Comparison of ENCODE assay signal across 19 cellular contexts in the genomic region with DNA sequence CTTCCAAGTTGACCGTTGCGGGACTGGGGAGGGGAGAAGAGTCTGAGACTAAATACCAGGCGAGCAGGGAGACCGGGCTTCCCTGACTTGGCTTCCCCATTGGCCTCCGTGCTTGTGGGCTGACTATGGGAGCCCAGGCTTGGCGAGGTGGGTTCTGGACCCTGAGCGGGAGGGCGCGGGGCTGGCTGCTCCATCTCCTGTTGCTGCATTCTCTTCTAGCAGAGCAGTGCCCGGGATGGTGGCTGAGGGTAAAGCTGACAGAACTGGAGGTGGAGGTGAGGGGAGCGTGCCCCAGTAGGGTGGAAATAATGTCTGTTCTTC. TPM values are rescaled to one million over a fixed set of nuclear protein-coding genes. Genes with fewer than 3 reads are reported as not detected.
DNase-seq lines count a peak whose midpoint lies in the region; ATAC-seq and TF ChIP-seq lines count a peak whose summit lies in the region.
"Had no signal": no experiment of that assay in that cellular context is flagged by ENCODE, and none has a peak within 500 bp of the region (broad histone marks: within the 10 kb centered on the region; RNA-seq: fewer than 3 reads in every experiment).

No MANE protein-coding gene starts in this region.

- peak overlapping the region; percentile 82 for H3K4me2 ChIP-seq in GM23338
- peak overlapping the region; percentile 78 for H3K4me2 ChIP-seq in mesenchymal stem cell (ENCODE audit: low read length, poor library complexity, severe bottlenecking)
- no peak overlapping the region for H3K4me2 ChIP-seq in Karpas-422 (ENCODE audit: low read depth, low read length, poor library complexity, severe bottlenecking)

- H4K8ac ChIP-seq in mesenchymal stem cell (ENCODE audit: low read length), result no peak overlapping the region

- no peak overlapping the region for H3K4ac ChIP-seq in mesenchymal stem cell (ENCODE audit: low read depth in 1 of 2, low read length in 2 of 2)

- no peaks in the 10 kb centered on the region for H3K79me2 ChIP-seq in GM23338 (replicated peaks; ENCODE audit: insufficient read depth)
- no peaks in the 10 kb centered on the region for H3K79me2 ChIP-seq in Karpas-422 (ENCODE audit: low read length)

- H3K9me3 ChIP-seq in mesenchymal stem cell (ENCODE audit: control insufficient read depth, low read length) (no peaks in the 10 kb centered on the region), thoracic aorta (no peaks in the 10 kb centered on the region), Karpas-422 (ENCODE audit: low read length) (no peaks in the 10 kb centered on the region)

- H3K4me1 ChIP-seq in GM23338 (ENCODE audit: insufficient read depth) (peaks cover 4% of the 10 kb centered on the region; the same call in 1 of the 2 replicates), mesenchymal stem cell (ENCODE audit: control insufficient read depth, insufficient read depth, low read depth, low read length) (peaks cover 14% of the 10 kb centered on the region), thoracic aorta (ENCODE audit: control insufficient read depth in 1 of 2, low read depth in 2 of 2) (peaks cover 12 to 55% of the 10 kb centered on the region in 2 donors), Karpas-422 (ENCODE audit: low read length) (0 out of 2 replicates have a peak, but pooled peaks cover 3% of the 10 kb centered on the region)

- no peak overlapping the region for H3K27ac Mint-ChIP-seq in GM23338
- peak overlapping the region; percentile 70 for H3K27ac Mint-ChIP-seq in central memory CD8-positive, alpha-beta T cell (ENCODE audit: low read depth)
- H3K27ac Mint-ChIP-seq: activated CD4-positive, alpha-beta memory T cell treated with anti-CD3 and anti-CD28 coated beads, Interleukin-2, amount 10 ng/mL, durations not matched to agents 7 days and 5 days; activated naive CD4-positive, alpha-beta T cell treated with anti-CD3 and anti-CD28 coated beads, Interleukin-2, amount 50 U/mL, for 72 hours; stimulated activated naive CD8-positive, alpha-beta T cell treated with anti-CD3 and anti-CD28 coated beads, Interleukin-15, Interleukin-2, amounts not matched to agents 100 ng/mL and 50 ng/mL, for 24 hours; T-cell had no signal

- peaks cover 34% of the 10 kb centered on the region for H3K27me3 ChIP-seq in GM23338 (ENCODE audit: insufficient read depth)
- peaks cover 43 to 74% of the 10 kb centered on the region in 2 experiments for H3K27me3 ChIP-seq in mesenchymal stem cell (ENCODE audit: control insufficient read depth in 1 of 2, insufficient read depth in 1 of 2, low read length in 2 of 2)
- no peaks in the 10 kb centered on the region for H3K27me3 ChIP-seq in thoracic aorta (replicated peaks; ENCODE audit: insufficient read depth)
- H3K27me3 ChIP-seq in Karpas-422 (ENCODE audit: low read length), result no peaks in the 10 kb centered on the region

- no peaks in the 10 kb centered on the region for H3K36me3 Mint-ChIP-seq in GM23338 (ENCODE audit: low read depth)
- peaks cover 9% of the 10 kb centered on the region for H3K36me3 Mint-ChIP-seq in central memory CD8-positive, alpha-beta T cell (ENCODE audit: insufficient read depth)
- H3K36me3 Mint-ChIP-seq: activated naive CD4-positive, alpha-beta T cell treated with anti-CD3 and anti-CD28 coated beads, Interleukin-2, amount 50 U/mL, for 72 hours; T-cell had no signal

- H3K27ac ChIP-seq in GM23338 (ENCODE audit: low read depth) (no peak overlapping the region), mesenchymal stem cell (ENCODE audit: low read length, poor library complexity, severe bottlenecking) (no peak overlapping the region), thoracic aorta (peak overlapping the region; percentile 87 to 97), Karpas-422 (ENCODE audit: low read length) (no peak overlapping the region)
- H3K27ac ChIP-seq: VCaP had no signal

- no peak overlapping the region for H2BK15ac ChIP-seq in mesenchymal stem cell (ENCODE audit: low read depth, poor library complexity, severe bottlenecking)

- 0 out of 2 replicates have a peak, but pooled peaks cover 2% of the 10 kb centered on the region for H3F3A ChIP-seq in GM23338 (replicated peaks; ENCODE audit: low read depth)

- DNase-seq in GM23338 (ENCODE audit: low spot score), result peak; percentile 16
- no peak for DNase-seq in central memory CD8-positive, alpha-beta T cell (ENCODE audit: low spot score in 2 of 2)
- no peak for DNase-seq in mesenchymal stem cell
- DNase-seq in thoracic aorta (ENCODE audit: low spot score), result no peak
- DNase-seq in left colon, result no peak
- no peak for DNase-seq in Karpas-422
- no peak for DNase-seq in NCI-H226
- DNase-seq: activated CD4-positive, alpha-beta memory T cell treated with anti-CD3 and anti-CD28 coated beads, Interleukin-2, amount 10 ng/mL, durations not matched to agents 7 days and 5 days; activated T-cell treated with anti-CD3 and anti-CD28 coated beads, Interleukin-2, amount 50 U/mL, for 1 hour; KG1; NCI-H1048; NCI-H2081; NCI-H526 treated with DMSO at 0.1 percent for 48 hours; SHP77; T-cell had no signal

- H2BK120ac ChIP-seq in mesenchymal stem cell (ENCODE audit: low read depth, low read length), result no peak overlapping the region

- no peak overlapping the region for H2AK5ac ChIP-seq in mesenchymal stem cell (ENCODE audit: low read length, severe bottlenecking)

- H3K4me1 Mint-ChIP-seq in GM23338, result peaks cover 3% of the 10 kb centered on the region; the same call in 1 of the 3 replicates
- peaks cover 46% of the 10 kb centered on the region for H3K4me1 Mint-ChIP-seq in central memory CD8-positive, alpha-beta T cell

- intact Hi-C loops in left colon (cut with DNase I, micrococcal nuclease), result loop anchor here in 1 of 2 donors (5.0 kb wide), 1 partner anchor 118 kb away; no protein-coding TSS in a partner anchor

- peak overlapping the region; percentile 51 for H3K4me3 Mint-ChIP-seq in GM23338
- peak overlapping the region; percentile 75 for H3K4me3 Mint-ChIP-seq in central memory CD8-positive, alpha-beta T cell
- H3K4me3 Mint-ChIP-seq: activated CD4-positive, alpha-beta memory T cell treated with anti-CD3 and anti-CD28 coated beads, Interleukin-2, amount 10 ng/mL, durations not matched to agents 7 days and 5 days; stimulated activated naive CD8-positive, alpha-beta T cell treated with anti-CD3 and anti-CD28 coated beads, Interleukin-15, Interleukin-2, amounts not matched to agents 100 ng/mL and 50 ng/mL, for 24 hours; T-cell had no signal

- peak; percentile 7 for ATAC-seq in GM23338
- ATAC-seq in central memory CD8-positive, alpha-beta T cell (replicated peaks; ENCODE audit: extremely low read depth, poor library complexity, severe bottlenecking), result no peak
- no peak for ATAC-seq in thoracic aorta (ENCODE audit: insufficient number of reproducible peaks, low FRiP score, low read depth)
- no peak for ATAC-seq in left colon
- ATAC-seq: activated naive CD4-positive, alpha-beta T cell treated with anti-CD3 and anti-CD28 coated beads, Interleukin-2, amount 50 U/mL, for 72 hours had no signal

- H3K27me3 Mint-ChIP-seq in GM23338 (ENCODE audit: insufficient read depth, low read depth, poor library complexity), result peaks cover 31% of the 10 kb centered on the region
- H3K27me3 Mint-ChIP-seq in central memory CD8-positive, alpha-beta T cell, result no peaks in the 10 kb centered on the region

- H3K23ac ChIP-seq in mesenchymal stem cell (ENCODE audit: low read length in 2 of 2), result peak overlapping the region in 1 of 2 experiments; percentile 78

- no peak overlapping the region for H2BK12ac ChIP-seq in mesenchymal stem cell (ENCODE audit: low read length in 2 of 2)

- no peaks in the 10 kb centered on the region for H3K79me1 ChIP-seq in mesenchymal stem cell (replicated peaks; ENCODE audit: low read length, poor library complexity, severe bottlenecking)

- H3K4me3 ChIP-seq in GM23338, result peak overlapping the region; percentile 57
- no peak overlapping the region for H3K4me3 ChIP-seq in mesenchymal stem cell (ENCODE audit: insufficient read depth in 1 of 2, low read depth in 1 of 2, low read length in 2 of 2)
- peak overlapping the region; percentile 79 for H3K4me3 ChIP-seq in thoracic aorta
- H3K4me3 ChIP-seq in Karpas-422 (ENCODE audit: low read length), result no peak overlapping the region

- no peak overlapping the region for H3K18ac ChIP-seq in mesenchymal stem cell (ENCODE audit: low read depth in 1 of 2, low read length in 2 of 2)

- 36% methylated on average over 10 of the region's 11 CpGs for WGBS in mesenchymal stem cell

- no peaks in the 10 kb centered on the region for H4K20me1 ChIP-seq in GM23338 (replicated peaks; ENCODE audit: insufficient read depth)
- no peaks in the 10 kb centered on the region for H4K20me1 ChIP-seq in Karpas-422 (ENCODE audit: insufficient read depth, low read depth, low read length)

- H3K36me3 ChIP-seq in GM23338 (ENCODE audit: insufficient read depth), result no peaks in the 10 kb centered on the region
- no peaks in the 10 kb centered on the region for H3K36me3 ChIP-seq in mesenchymal stem cell (ENCODE audit: control insufficient read depth in 1 of 2, insufficient read depth in 2 of 2, low read depth in 1 of 2, low read length in 2 of 2)
- H3K36me3 ChIP-seq in thoracic aorta, result no peaks in the 10 kb centered on the region
- no peaks in the 10 kb centered on the region for H3K36me3 ChIP-seq in Karpas-422 (ENCODE audit: insufficient read depth, low read length)

- H3K9me3 Mint-ChIP-seq in GM23338, result 0 out of 3 replicates have a peak, but pooled peaks cover 3% of the 10 kb centered on the region
- H3K9me3 Mint-ChIP-seq in central memory CD8-positive, alpha-beta T cell, result no peaks in the 10 kb centered on the region
- H3K9me3 Mint-ChIP-seq: activated CD4-positive, alpha-beta memory T cell treated with anti-CD3 and anti-CD28 coated beads, Interleukin-2, amount 10 ng/mL, durations not matched to agents 7 days and 5 days; activated naive CD4-positive, alpha-beta T cell treated with anti-CD3 and anti-CD28 coated beads, Interleukin-2, amount 50 U/mL, for 72 hours; stimulated activated naive CD8-positive, alpha-beta T cell treated with anti-CD3 and anti-CD28 coated beads, Interleukin-15, Interleukin-2, amounts not matched to agents 100 ng/mL and 50 ng/mL, for 24 hours; T-cell had no signal

- no peak overlapping the region for H3K14ac ChIP-seq in mesenchymal stem cell (ENCODE audit: low read length in 2 of 2)

- TF ChIP-seq CTCF in GM23338 (conservative IDR thresholded peaks at IDR 0.05; ENCODE audit: low read depth in 2 of 2) (no peak), thoracic aorta (IDR thresholded peaks at IDR 0.05) (no peak)

- H3K9me2 ChIP-seq in GM23338 (ENCODE audit: insufficient read depth), result no peaks in the 10 kb centered on the region
- H3K9me2 ChIP-seq in Karpas-422 (replicated peaks; ENCODE audit: insufficient read depth, low read length), result no peaks in the 10 kb centered on the region

- H2AFZ ChIP-seq in GM23338 (no peak overlapping the region), mesenchymal stem cell (ENCODE audit: low read depth, low read length) (no peak overlapping the region), Karpas-422 (ENCODE audit: low read length) (no peak overlapping the region)

- no peak overlapping the region for H4K91ac ChIP-seq in mesenchymal stem cell (ENCODE audit: low read length)

- no peak overlapping the region for H2BK5ac ChIP-seq in mesenchymal stem cell (ENCODE audit: low read depth, low read length, poor library complexity, severe bottlenecking)

- H3K9ac ChIP-seq in mesenchymal stem cell (ENCODE audit: low read length) (no peak overlapping the region), Karpas-422 (ENCODE audit: low read length) (no peak overlapping the region)

RNA-seq across cellular contexts. Expression of a gene that starts 0.7 kb away (rescaled TPM):
- total RNA-seq in GM23338 (2014; rRNA removed; shearing (Covaris generic)), result 0.58 and 0.66 TPM in 2 replicates
- polyA plus RNA-seq in GM23338 (2016; fragmentation: Nextera tagmentation; extraction: Ambion mirVana), result 0.89 and 0.96 TPM in 2 replicates
- polyA plus RNA-seq in mesenchymal stem cell (2013, experiment 1 of 2), result not detected
- not detected for polyA plus RNA-seq in mesenchymal stem cell (2013, experiment 2 of 2)
- total RNA-seq in thoracic aorta (10 to 100 TPM; 76.6 to 99.0 TPM), left colon (1 to 10 TPM; 1.1 to 1.9 TPM)
- not detected in 2 replicates for total RNA-seq in Karpas-422 (2014; rRNA removed; shearing (Covaris generic); ENCODE audit: low replicate concordance)
- total RNA-seq: G401 had no signal

RNA-seq across cellular contexts. Expression of a gene that starts 33.9 kb away (rescaled TPM):
- 0.12 TPM in 1 of 2 replicates, not detected in the other for total RNA-seq in GM23338 (2014; rRNA removed; shearing (Covaris generic))
- 0.33 TPM in 1 of 2 replicates, not detected in the other for polyA plus RNA-seq in GM23338 (2016; fragmentation: Nextera tagmentation; extraction: Ambion mirVana)
- not detected for polyA plus RNA-seq in mesenchymal stem cell (2013, experiment 1 of 2)
- 0.15 TPM for polyA plus RNA-seq in mesenchymal stem cell (2013, experiment 2 of 2)
- total RNA-seq in thoracic aorta, result 1 to 10 TPM; 4.3 to 6.1 TPM
- 1 to 10 TPM; 1.8 to 4.7 TPM for total RNA-seq in left colon
- total RNA-seq in Karpas-422 (2014; rRNA removed; shearing (Covaris generic); ENCODE audit: low replicate concordance), result 33.4 and 39.2 TPM in 2 replicates
- total RNA-seq: G401 had no signal

RNA-seq across cellular contexts. Expression of a gene that starts 49.8 kb away (rescaled TPM):
- 29.7 and 30.3 TPM in 2 replicates for total RNA-seq in GM23338 (2014; rRNA removed; shearing (Covaris generic))
- 28.5 and 32.7 TPM in 2 replicates for polyA plus RNA-seq in GM23338 (2016; fragmentation: Nextera tagmentation; extraction: Ambion mirVana)
- 48.3 TPM for polyA plus RNA-seq in mesenchymal stem cell (2013, experiment 1 of 2)
- 47.5 TPM for polyA plus RNA-seq in mesenchymal stem cell (2013, experiment 2 of 2)
- 10 to 100 TPM; 36.3 to 41.0 TPM for total RNA-seq in thoracic aorta
- total RNA-seq in left colon, result 10 to 100 TPM; 45.4 to 49.2 TPM
- 26.7 and 44.9 TPM in 2 replicates for total RNA-seq in Karpas-422 (2014; rRNA removed; shearing (Covaris generic); ENCODE audit: low replicate concordance)

Comparison
In these comparisons a context has a peak if more than half of its experiments do, and no peak if none do; other contexts are left out.
1. H3K27ac ChIP-seq: peak in thoracic aorta (2 of 2); none in GM23338 (single experiment), mesenchymal stem cell (single experiment) and Karpas-422 (single experiment).
2. H3K4me3 ChIP-seq: peak in GM23338 (single experiment) and thoracic aorta (single experiment); none in mesenchymal stem cell (0 of 2) and Karpas-422 (single experiment).
3. RNA of a gene that starts 0.7 kb away (total RNA-seq): 76.6 to 99.0 TPM in thoracic aorta; 1.1 to 1.9 TPM in left colon, 0.58 to 0.66 TPM in GM23338 and not detected in Karpas-422; every median in the first group is over 10 times any median in the second.